In the genomic region with DNA sequence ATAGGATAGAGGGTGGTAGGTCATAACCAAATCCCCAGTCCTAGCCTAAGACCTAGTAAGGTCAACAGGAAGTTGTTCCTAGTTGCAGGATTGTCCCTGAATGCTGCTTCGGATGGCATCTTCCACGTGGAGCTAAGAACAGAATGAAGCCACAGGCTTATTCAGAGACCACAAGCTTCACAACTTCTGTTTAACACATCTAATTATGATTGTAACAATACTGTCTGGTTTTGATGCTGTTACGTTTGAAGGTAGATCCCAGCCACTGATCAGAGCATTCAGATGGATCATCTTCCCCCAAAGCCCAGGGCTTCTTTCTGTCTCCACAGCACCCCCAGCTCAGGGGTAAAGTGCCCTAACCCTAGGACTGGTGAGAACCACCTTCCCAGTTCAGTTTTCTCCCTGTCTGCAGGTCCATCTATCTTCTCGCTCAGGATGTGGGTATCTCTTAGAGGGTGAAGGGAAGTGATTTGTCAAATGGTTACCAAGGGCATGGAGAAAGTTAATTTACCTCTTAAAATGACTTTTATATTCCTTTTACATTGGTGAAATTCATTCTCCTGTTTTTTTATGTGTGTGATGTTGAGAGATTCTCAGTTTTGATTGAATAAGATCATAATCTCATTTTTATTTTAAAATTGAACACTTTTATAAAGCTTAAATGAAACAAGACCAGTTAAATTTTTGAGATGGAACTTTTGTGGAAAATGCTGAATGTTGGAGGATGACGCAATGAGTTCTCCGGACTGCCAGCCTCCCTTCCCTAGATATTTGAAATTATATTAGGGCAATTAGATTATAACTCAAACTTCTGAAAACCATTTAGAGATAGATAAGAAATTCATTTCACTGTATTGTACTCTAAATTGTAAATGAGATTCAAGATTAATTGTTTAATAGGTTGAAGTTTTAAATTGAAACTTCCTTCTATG, we compare ENCODE assay signal across 16 cellular contexts.
A peak's percentile ranks its signal among the peaks of the same experiment; 100 is the strongest.
DNase-seq lines count a peak whose midpoint lies in the region; ATAC-seq and TF ChIP-seq lines count a peak whose summit lies in the region.
"Had no signal": no experiment of that assay in that cellular context is flagged by ENCODE, and none has a peak within 500 bp of the region (broad histone marks: within the 10 kb centered on the region; RNA-seq: fewer than 3 reads in every experiment).

No MANE protein-coding gene starts in this region.

- CTCF ChIA-PET in HEK293T (lab: Yijun Ruan, JAX): no interaction called here

- no peaks in the 10 kb centered on the region for H3K27me3 Mint-ChIP-seq in naive B cell
- peaks cover 2% of the 10 kb centered on the region for H3K27me3 Mint-ChIP-seq in neural progenitor cell (ENCODE audit: insufficient read depth, low read depth)

- H3K4me3 ChIP-seq in Karpas-422 (ENCODE audit: low read length) (peak overlapping the region; percentile 2; the same call in 1 of the 2 replicates), brain microvascular endothelial cell (ENCODE audit: low read depth, low read length) (no peak overlapping the region), neural progenitor cell (no peak overlapping the region)
- H3K4me3 ChIP-seq: esophagus muscularis mucosa, SJCRH30, testis had no signal

- H3K27me3 ChIP-seq in Karpas-422 (ENCODE audit: low read length): no peaks in the 10 kb centered on the region
- no peaks in the 10 kb centered on the region for H3K27me3 ChIP-seq in brain microvascular endothelial cell (replicated peaks)
- H3K27me3 ChIP-seq in neural progenitor cell: no peaks in the 10 kb centered on the region
- H3K27me3 ChIP-seq: BE2C, esophagus muscularis mucosa, SJCRH30, testis had no signal

- H3K9me3 Mint-ChIP-seq in naive B cell (peaks cover 0 to 1% (median 0%) of the 10 kb centered on the region in 7 donors), neural progenitor cell (no peaks in the 10 kb centered on the region)

- no peaks in the 10 kb centered on the region for H3K9me3 ChIP-seq in Karpas-422 (ENCODE audit: low read length)
- no peaks in the 10 kb centered on the region for H3K9me3 ChIP-seq in neural progenitor cell (ENCODE audit: low read depth)
- H3K9me3 ChIP-seq: BE2C, esophagus muscularis mucosa, testis had no signal

- in situ Hi-C loops in brain microvascular endothelial cell (cut with HindIII; ENCODE audit: low pct_ligation_motif_present, low sequenced_read_pairs): no loop called here

- peak overlapping the region in 1 of 8 donors; percentile 72 for H3K4me3 Mint-ChIP-seq in naive B cell
- H3K4me3 Mint-ChIP-seq in neural progenitor cell: no peak overlapping the region

- H3K79me2 ChIP-seq in Karpas-422 (ENCODE audit: low read length) (no peaks in the 10 kb centered on the region), neural progenitor cell (ENCODE audit: low read depth) (no peaks in the 10 kb centered on the region)

- H3K27ac ChIP-seq in Karpas-422 (ENCODE audit: low read length) (no peak overlapping the region), brain microvascular endothelial cell (peak overlapping the region; percentile 71), neural progenitor cell (no peak overlapping the region)
- H3K27ac ChIP-seq: esophagus muscularis mucosa, SJCRH30, testis had no signal

- peaks cover 3 to 4% of the 10 kb centered on the region in 2 donors for H3K36me3 Mint-ChIP-seq in naive B cell
- peaks cover 1% of the 10 kb centered on the region for H3K36me3 Mint-ChIP-seq in neural progenitor cell

- peak overlapping the region in 4 of 6 donors; percentile 23 to 95 (median 51) for H3K27ac Mint-ChIP-seq in naive B cell
- no peak overlapping the region for H3K27ac Mint-ChIP-seq in neural progenitor cell

- H3F3A ChIP-seq in neural progenitor cell (ENCODE audit: low read depth): no peaks in the 10 kb centered on the region

- H3K36me3 ChIP-seq in Karpas-422 (ENCODE audit: insufficient read depth, low read length): no peaks in the 10 kb centered on the region
- H3K36me3 ChIP-seq in brain microvascular endothelial cell (replicated peaks): no peaks in the 10 kb centered on the region
- H3K36me3 ChIP-seq in neural progenitor cell: no peaks in the 10 kb centered on the region
- H3K36me3 ChIP-seq: BE2C, SJCRH30 had no signal

- DNase-seq in ELR (ENCODE audit: low read depth) (peak; percentile 9), Karpas-422 (no peak), brain microvascular endothelial cell (no peak), naive B cell (no peak), HEK293T (ENCODE audit: extremely low spot score) (no peak), neural progenitor cell (ENCODE audit: low spot score) (no peak)
- DNase-seq: activated effector memory CD4-positive, alpha-beta T cell treated with Interleukin-2 at 50 U/mL for 16 hours; BE2C; dermis blood vessel endothelial cell; NCI-H187; NCI-H446 treated with DMSO at 0.1 percent for 48 hours; SJCRH30; testis had no signal

- H3K9ac ChIP-seq in Karpas-422 (ENCODE audit: low read length): no peak overlapping the region
- H3K9ac ChIP-seq in neural progenitor cell: no peak overlapping the region

- TF ChIP-seq CTCF in brain microvascular endothelial cell (IDR thresholded peaks at IDR 0.05; ENCODE audit: low read depth, low read length, missing control alignments) (no peak), neural progenitor cell (IDR thresholded peaks at IDR 0.05) (no peak)

- no peaks in the 10 kb centered on the region for H3K9me2 ChIP-seq in Karpas-422 (replicated peaks; ENCODE audit: insufficient read depth, low read length)

- no peaks in the 10 kb centered on the region; the same call in 1 of the 2 replicates for H4K20me1 ChIP-seq in Karpas-422 (ENCODE audit: insufficient read depth, low read depth, low read length)
- H4K20me1 ChIP-seq in neural progenitor cell (ENCODE audit: low read depth): no peaks in the 10 kb centered on the region

- H3K4me1 ChIP-seq in Karpas-422 (ENCODE audit: low read length) (peaks cover 64% of the 10 kb centered on the region), neural progenitor cell (peaks cover 2% of the 10 kb centered on the region)
- H3K4me1 ChIP-seq: esophagus muscularis mucosa, SJCRH30, testis had no signal

- H3K4me2 ChIP-seq in Karpas-422 (ENCODE audit: low read depth, low read length, poor library complexity, severe bottlenecking): peak overlapping the region; percentile 53
- no peak overlapping the region for H3K4me2 ChIP-seq in neural progenitor cell

- H2AFZ ChIP-seq in Karpas-422 (ENCODE audit: low read length) (no peak overlapping the region), neural progenitor cell (replicated peaks) (no peak overlapping the region)

- ATAC-seq in naive B cell (ENCODE audit: low read depth in 2 of 2): no peak
- no peak for ATAC-seq in GM21528 (IDR thresholded peaks at IDR 0.05; ENCODE audit: low FRiP score, unreplicated experiment)
- ATAC-seq in GM21737 (IDR thresholded peaks at IDR 0.05; ENCODE audit: unreplicated experiment): no peak

- peaks cover 50 to 67% (median 66%) of the 10 kb centered on the region in 3 donors for H3K4me1 Mint-ChIP-seq in naive B cell
- H3K4me1 Mint-ChIP-seq in neural progenitor cell: no peaks in the 10 kb centered on the region

- POLR2A ChIA-PET in HEK293T (lab: Yijun Ruan, JAX): no interaction called here

TF ChIP-seq in HEK293T, 16 proteins besides CTCF, POLR2A, EP300 and RAD21:
- TF ChIP-seq TARDBP (IDR thresholded peaks at IDR 0.05): no peak
- TF ChIP-seq SUZ12 (IDR thresholded peaks at IDR 0.05): no peak
- TF ChIP-seq ZNF384 (IDR thresholded peaks at IDR 0.05): no peak
- TF ChIP-seq HDGF (IDR thresholded peaks at IDR 0.05; ENCODE audit: borderline replicate concordance): no peak
- no peak for TF ChIP-seq ARNT (IDR thresholded peaks at IDR 0.05)
- no peak for TF ChIP-seq BHLHE40 (IDR thresholded peaks at IDR 0.05; ENCODE audit: borderline replicate concordance)
- TF ChIP-seq SP1 (IDR thresholded peaks at IDR 0.05): no peak
- no peak for TF ChIP-seq FOXA1 (IDR thresholded peaks at IDR 0.05)
- no peak for TF ChIP-seq FOXM1 (IDR thresholded peaks at IDR 0.05; ENCODE audit: borderline replicate concordance)
- TF ChIP-seq LEF1 (IDR thresholded peaks at IDR 0.05; ENCODE audit: borderline replicate concordance): no peak
- no peak for TF ChIP-seq L3MBTL2 (conservative IDR thresholded peaks at IDR 0.05)
- TF ChIP-seq ELF4 (IDR thresholded peaks at IDR 0.05): no peak
- no peak for TF ChIP-seq NFRKB (IDR thresholded peaks at IDR 0.05)
- TF ChIP-seq CTBP1 (IDR thresholded peaks at IDR 0.05; ENCODE audit: borderline replicate concordance): no peak
- TF ChIP-seq, protein P1, sequence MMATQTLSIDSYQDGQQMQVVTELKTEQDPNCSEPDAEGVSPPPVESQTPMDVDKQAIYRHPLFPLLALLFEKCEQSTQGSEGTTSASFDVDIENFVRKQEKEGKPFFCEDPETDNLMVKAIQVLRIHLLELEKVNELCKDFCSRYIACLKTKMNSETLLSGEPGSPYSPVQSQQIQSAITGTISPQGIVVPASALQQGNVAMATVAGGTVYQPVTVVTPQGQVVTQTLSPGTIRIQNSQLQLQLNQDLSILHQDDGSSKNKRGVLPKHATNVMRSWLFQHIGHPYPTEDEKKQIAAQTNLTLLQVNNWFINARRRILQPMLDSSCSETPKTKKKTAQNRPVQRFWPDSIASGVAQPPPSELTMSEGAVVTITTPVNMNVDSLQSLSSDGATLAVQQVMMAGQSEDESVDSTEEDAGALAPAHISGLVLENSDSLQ (IDR thresholded peaks at IDR 0.05): no peak
- no peak for TF ChIP-seq FOXK2 (IDR thresholded peaks at IDR 0.05)
TF ChIP-seq in HEK293T: peak in this region for 0.
